ENCODE assay signal across 1 cellular context in genomic region chr4:128056396-128056795, GRCh38.
TF ChIP-seq lines count a peak whose summit lies in the region.

No MANE protein-coding gene starts in this region.

TF ChIP-seq in K562, 482 proteins besides CTCF, POLR2A, EP300 and RAD21 (continued from another document):
- TF ChIP-seq ZNF197 (CRISPR knock-in tag; IDR thresholded peaks at IDR 0.05; ENCODE audit: low read depth), result no peak
- TF ChIP-seq RBM25 (IDR thresholded peaks at IDR 0.05; ENCODE audit: low read depth, low read length, severe bottlenecking), result peak; percentile 60
- TF ChIP-seq FOXA3 (CRISPR knock-in tag; conservative IDR thresholded peaks at IDR 0.05 in 1 of 2, IDR thresholded peaks at IDR 0.05 in 1 of 2), result no peak
- TF ChIP-seq CTCFL (IDR thresholded peaks at IDR 0.05; ENCODE audit: borderline replicate concordance, insufficient read depth, low read depth, low read length, poor library complexity, severe bottlenecking), result no peak
- TF ChIP-seq ZNF316 (IDR thresholded peaks at IDR 0.05), result no peak
- TF ChIP-seq ZNF311 (CRISPR knock-in tag; IDR thresholded peaks at IDR 0.05), result no peak
- TF ChIP-seq ZNF121 (CRISPR knock-in tag; conservative IDR thresholded peaks at IDR 0.05), result peak; percentile 84
- TF ChIP-seq POLR2G (IDR thresholded peaks at IDR 0.05; ENCODE audit: low read depth, low read length), result no peak
- TF ChIP-seq SLC30A9 (CRISPR knock-in tag; IDR thresholded peaks at IDR 0.05), result no peak
- TF ChIP-seq ZNF395 (CRISPR knock-in tag; IDR thresholded peaks at IDR 0.05), result no peak
